In the genomic region with DNA sequence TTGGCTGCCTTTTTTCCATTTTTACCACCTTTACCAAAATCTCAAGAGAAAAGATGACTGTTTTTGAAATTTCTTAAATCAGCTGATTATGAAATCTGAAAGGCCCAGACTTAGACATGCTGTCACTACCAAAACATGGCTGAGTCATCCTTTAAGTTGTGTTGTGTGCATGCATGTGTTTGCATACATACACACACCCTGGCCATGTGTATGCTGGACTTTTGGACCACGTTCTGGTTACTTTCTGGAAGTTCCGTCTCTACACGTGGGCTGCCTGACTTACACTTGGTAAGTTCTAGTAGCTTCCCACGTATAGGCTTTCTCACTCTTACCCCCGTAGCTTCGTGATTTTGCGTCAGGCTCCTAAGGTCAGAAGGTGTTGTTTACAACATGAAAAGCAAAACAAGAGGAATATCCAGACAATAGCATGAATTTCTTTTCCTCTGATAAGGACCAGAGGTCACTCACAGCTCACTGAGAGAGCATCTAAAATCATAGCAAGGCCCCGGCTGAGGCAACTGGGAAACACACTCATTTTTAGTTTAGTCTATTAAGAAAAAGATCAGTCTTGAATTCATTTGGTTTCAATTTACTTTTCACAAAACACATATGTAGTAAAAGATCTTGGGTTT, we compare ENCODE assay signal across 18 cellular contexts.
DNase-seq lines count a peak whose midpoint lies in the region; ATAC-seq and TF ChIP-seq lines count a peak whose summit lies in the region.
"Had no signal": no experiment of that assay in that cellular context is flagged by ENCODE, and none has a peak within 500 bp of the region (broad histone marks: within the 10 kb centered on the region; RNA-seq: fewer than 3 reads in every experiment).

No MANE protein-coding gene starts in this region.

- no peak overlapping the region for H2BK5ac ChIP-seq in mesenchymal stem cell (ENCODE audit: low read depth, low read length, poor library complexity, severe bottlenecking)

- H3K9me3 ChIP-seq in mesenchymal stem cell (ENCODE audit: control insufficient read depth, low read length), result no peaks in the 10 kb centered on the region

- H3K14ac ChIP-seq in mesenchymal stem cell (ENCODE audit: low read length in 2 of 2), result no peak overlapping the region

- peaks cover 6% of the 10 kb centered on the region for H3K4me1 ChIP-seq in mesenchymal stem cell (ENCODE audit: control insufficient read depth, insufficient read depth, low read depth, low read length)

- no peak overlapping the region for H2BK12ac ChIP-seq in mesenchymal stem cell (ENCODE audit: low read length in 2 of 2)

- no peaks in the 10 kb centered on the region for H3K27me3 ChIP-seq in mesenchymal stem cell (ENCODE audit: control insufficient read depth in 1 of 2, insufficient read depth in 1 of 2, low read length in 2 of 2)

- no peak overlapping the region for H2BK120ac ChIP-seq in mesenchymal stem cell (ENCODE audit: low read depth, low read length)

- 92% methylated on average over 7 of the region's 8 CpGs for WGBS in mesenchymal stem cell

- H4K8ac ChIP-seq in mesenchymal stem cell (ENCODE audit: low read length), result no peak overlapping the region

- no peak overlapping the region for H2BK15ac ChIP-seq in mesenchymal stem cell (ENCODE audit: low read depth, poor library complexity, severe bottlenecking)

- peaks cover 2% of the 10 kb centered on the region for H3K79me1 ChIP-seq in mesenchymal stem cell (replicated peaks; ENCODE audit: low read length, poor library complexity, severe bottlenecking)

- H2AFZ ChIP-seq in mesenchymal stem cell (ENCODE audit: low read depth, low read length), result no peak overlapping the region

- CTCF ChIA-PET in RWPE1 (lab: Yijun Ruan, JAX), result interaction anchor here (0.6 to 1.7 kb wide), 2 partner anchors 47 to 114 kb away, joined by 3 to 4 read pairs; no protein-coding TSS in a partner anchor

- peak overlapping the region; percentile 76 for H2AK5ac ChIP-seq in mesenchymal stem cell (ENCODE audit: low read length, severe bottlenecking)

- H3K4me2 ChIP-seq in mesenchymal stem cell (ENCODE audit: low read length, poor library complexity, severe bottlenecking), result no peak overlapping the region
- H3K4me2 ChIP-seq: KMS-11 had no signal

- no peak for TF ChIP-seq CTCF in RWPE1 (conservative IDR thresholded peaks at IDR 0.05; ENCODE audit: low read depth)

- H3K36me3 ChIP-seq in mesenchymal stem cell (ENCODE audit: control insufficient read depth in 1 of 2, insufficient read depth in 2 of 2, low read depth in 1 of 2, low read length in 2 of 2), result peaks cover 0 to 7% of the 10 kb centered on the region in 2 experiments

- POLR2A ChIA-PET in RWPE1 (lab: Yijun Ruan, JAX; ENCODE audit: low non-redundant PET), result no interaction called here

- H3K4ac ChIP-seq in mesenchymal stem cell (ENCODE audit: low read depth in 1 of 2, low read length in 2 of 2), result no peak overlapping the region

- H3K23ac ChIP-seq in mesenchymal stem cell (ENCODE audit: low read length in 2 of 2), result no peak overlapping the region

- H3K18ac ChIP-seq in mesenchymal stem cell (ENCODE audit: low read depth in 1 of 2, low read length in 2 of 2), result no peak overlapping the region

- no peak overlapping the region for H3K4me3 ChIP-seq in mesenchymal stem cell (ENCODE audit: insufficient read depth in 1 of 2, low read depth in 1 of 2, low read length in 2 of 2)

- no peak for ATAC-seq in GM19328 (IDR thresholded peaks at IDR 0.05; ENCODE audit: unreplicated experiment)
- ATAC-seq: stimulated activated effector memory CD8-positive, alpha-beta T cell treated with anti-CD3 and anti-CD28 coated beads, Interleukin-12 subunit alpha, Interleukin-12 subunit beta, amount 100 ng/mL, for 72 hours had no signal

- peak overlapping the region; percentile 64 for H3K27ac ChIP-seq in mesenchymal stem cell (ENCODE audit: low read length, poor library complexity, severe bottlenecking)
- no peak overlapping the region for H3K27ac ChIP-seq in RWPE1
- H3K27ac ChIP-seq: HL-60, KMS-11 had no signal

- DNase-seq in EH (ENCODE audit: low read depth) (peak; percentile 54), amniotic epithelial cell (ENCODE audit: low read depth) (peak; percentile 77), fibroblast of gingiva (ENCODE audit: low read depth) (peak; percentile 52), mesenchymal stem cell (peak; percentile 78), midbrain (lab: John Stamatoyannopoulos, UW) (no peak), DMS153 treated with DMSO at 0.1 percent for 48 hours (lab: John Stamatoyannopoulos, UW; ENCODE audit: unreplicated experiment) (no peak), RWPE1 (ENCODE audit: low spot score) (no peak)
- DNase-seq: ACHN; activated gamma-delta T cell; CD4-positive, alpha-beta memory T cell; effector CD4-positive, alpha-beta T cell; NCI-H1105 treated with DMSO at 0.1 percent for 48 hours; NCI-H2171 treated with DMSO at 0.1 percent for 48 hours; RPMI8226 had no signal

- H4K91ac ChIP-seq in mesenchymal stem cell (ENCODE audit: low read length), result no peak overlapping the region

- peak overlapping the region; percentile 19 for H3K9ac ChIP-seq in mesenchymal stem cell (ENCODE audit: low read length)
- H3K9ac ChIP-seq: KMS-11 had no signal

Comparison
In these comparisons a context has a peak if more than half of its experiments do, and no peak if none do; other contexts are left out.
1. DNase-seq: peak in EH (single experiment), amniotic epithelial cell (single experiment), fibroblast of gingiva (single experiment) and mesenchymal stem cell (single experiment); none in midbrain (single experiment), DMS153 treated with DMSO at 0.1 percent for 48 hours (single experiment) and RWPE1 (single experiment).